ENCODE assay signal across 8 cellular contexts in genomic region chr11:95680169-95680929, GRCh38.
DNase-seq lines count a peak whose midpoint lies in the region; ATAC-seq and TF ChIP-seq lines count a peak whose summit lies in the region.

No MANE protein-coding gene starts in this region.

- no peak for ATAC-seq in CD4-positive, alpha-beta T cell (ENCODE audit: poor library complexity)
- peak; percentile 78 for ATAC-seq in GM21381 (IDR thresholded peaks at IDR 0.05; ENCODE audit: unreplicated experiment)

- WGBS in esophagus muscularis mucosa, result 59% methylated on average over 3 of the region's 3 CpGs

- no peak overlapping the region for H3K27ac ChIP-seq in CD4-positive, alpha-beta T cell (ENCODE audit: low read depth, low read length)
- H3K27ac ChIP-seq in esophagus muscularis mucosa (replicated peaks in 1 of 4) (peak overlapping the region; percentile 65 to 77 (median 69)), uterus (peak overlapping the region; percentile 32 to 83), ascending aorta (no peak overlapping the region)

- H3K4me1 Mint-ChIP-seq in CD4-positive, alpha-beta T cell (ENCODE audit: low read depth), result peaks cover 59% of the 10 kb centered on the region

- no peak for TF ChIP-seq POLR2A in esophagus muscularis mucosa (IDR thresholded peaks at IDR 0.05; ENCODE audit: low read depth)
- no peak for TF ChIP-seq POLR2A in uterus (IDR thresholded peaks at IDR 0.05)

- TF ChIP-seq CTCF in CD4-positive, alpha-beta T cell (IDR thresholded peaks at IDR 0.05), result no peak
- no peak for TF ChIP-seq CTCF in esophagus muscularis mucosa (IDR thresholded peaks at IDR 0.05)
- TF ChIP-seq CTCF in uterus (IDR thresholded peaks at IDR 0.05), result no peak
- TF ChIP-seq CTCF in ascending aorta (IDR thresholded peaks at IDR 0.05), result no peak

- CTCF ChIA-PET in CD4-positive, alpha-beta T cell (lab: Charles Lee), result no interaction called here

- no peaks in the 10 kb centered on the region for H3K9me3 Mint-ChIP-seq in CD4-positive, alpha-beta T cell

- H3K27me3 ChIP-seq in CD4-positive, alpha-beta T cell (ENCODE audit: control insufficient read depth, insufficient read depth, low read length), result no peaks in the 10 kb centered on the region
- H3K27me3 ChIP-seq in esophagus muscularis mucosa (no peaks in the 10 kb centered on the region), uterus (no peaks in the 10 kb centered on the region), ascending aorta (no peaks in the 10 kb centered on the region)

- intact Hi-C loops in CD4-positive, alpha-beta T cell (cut with DNase I, micrococcal nuclease), result loop anchor here (5.0 kb wide), 2 partner anchors 33 to 38 kb away; no protein-coding TSS in a partner anchor
- intact Hi-C loops in esophagus muscularis mucosa (cut with DNase I), result no loop called here
- intact Hi-C loops in uterus (cut with DNase I; ENCODE audit: low total_unique reads), result no loop called here
- intact Hi-C loops in ascending aorta (cut with DNase I), result no loop called here

- H3K36me3 Mint-ChIP-seq in CD4-positive, alpha-beta T cell (ENCODE audit: low read depth), result no peaks in the 10 kb centered on the region

- POLR2A ChIA-PET in CD4-positive, alpha-beta T cell (lab: Charles Lee), result interaction anchor here (0.8 to 1.5 kb wide), 4 partner anchors 10 to 449 kb away, joined by 3 to 11 read pairs (median 4); no protein-coding TSS in a partner anchor

- H3K27me3 Mint-ChIP-seq in CD4-positive, alpha-beta T cell, result no peaks in the 10 kb centered on the region

- no peak for DNase-seq in CD4-positive, alpha-beta T cell
- DNase-seq in HT1080 (ENCODE audit: low read depth) (peak; percentile 28), esophagus muscularis mucosa (ENCODE audit: extremely low spot score) (no peak), uterus (no peak), NCI-H524 (lab: John Stamatoyannopoulos, UW) (no peak), ascending aorta (ENCODE audit: low spot score in 2 of 2) (no peak)
- no peak for DNase-seq in stimulated activated CD4-positive, alpha-beta T cell treated with anti-CD3 and anti-CD28 coated beads, Interleukin-15, amount 100 ng/mL, for 24 hours

- no peak for TF ChIP-seq EP300 in esophagus muscularis mucosa (IDR thresholded peaks at IDR 0.05)

- H3K36me3 ChIP-seq in esophagus muscularis mucosa, result no peaks in the 10 kb centered on the region
- H3K36me3 ChIP-seq in uterus, result no peaks in the 10 kb centered on the region
- no peaks in the 10 kb centered on the region for H3K36me3 ChIP-seq in ascending aorta

- peaks cover 8 to 44% (median 42%) of the 10 kb centered on the region in 4 donors for H3K4me1 ChIP-seq in esophagus muscularis mucosa
- H3K4me1 ChIP-seq in uterus, result peaks cover 0 to 8% of the 10 kb centered on the region in 2 donors
- peaks cover 0 to 19% of the 10 kb centered on the region in 2 donors for H3K4me1 ChIP-seq in ascending aorta

- peak overlapping the region; percentile 62 for H3K27ac Mint-ChIP-seq in CD4-positive, alpha-beta T cell

- no peaks in the 10 kb centered on the region for H3K9me3 ChIP-seq in CD4-positive, alpha-beta T cell (ENCODE audit: control insufficient read depth, low read length)
- H3K9me3 ChIP-seq in esophagus muscularis mucosa, result no peaks in the 10 kb centered on the region
- no peaks in the 10 kb centered on the region for H3K9me3 ChIP-seq in uterus
- no peaks in the 10 kb centered on the region for H3K9me3 ChIP-seq in ascending aorta

- no peak overlapping the region for H3K4me3 ChIP-seq in esophagus muscularis mucosa
- no peak overlapping the region for H3K4me3 ChIP-seq in uterus
- H3K4me3 ChIP-seq in ascending aorta, result no peak overlapping the region

- peak overlapping the region; percentile 30 for H3K4me3 Mint-ChIP-seq in CD4-positive, alpha-beta T cell

Comparison
In these comparisons a context has a peak if more than half of its experiments do, and no peak if none do; other contexts are left out.
1. H3K27ac ChIP-seq: peak in esophagus muscularis mucosa (4 of 4) and uterus (2 of 2); none in CD4-positive, alpha-beta T cell (single experiment) and ascending aorta (0 of 2).
2. intact Hi-C loops: an anchor here in CD4-positive, alpha-beta T cell (5.0 kb wide); none called in esophagus muscularis mucosa, uterus and ascending aorta.